ENCODE assay signal across 8 cellular contexts in the genomic region with DNA sequence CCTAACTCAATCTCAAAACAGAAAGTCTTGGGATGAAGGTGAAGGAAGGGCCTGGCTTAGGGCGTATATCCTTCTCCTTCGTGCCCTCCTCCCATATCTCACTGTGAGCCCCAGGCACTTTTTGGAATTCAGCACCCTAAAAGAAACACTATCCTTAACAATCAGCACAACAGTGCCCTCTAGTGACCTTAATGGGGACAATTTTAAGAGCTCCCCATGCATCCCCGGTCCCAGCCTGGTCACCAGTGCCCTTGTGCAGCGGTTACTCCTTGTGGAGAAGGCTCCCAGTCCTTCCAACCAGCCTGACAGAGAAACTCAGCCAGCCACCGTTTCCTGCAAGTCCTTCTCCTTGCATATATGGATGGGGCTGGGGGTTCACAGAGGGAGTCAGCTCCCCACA. TPM values are rescaled to one million over a fixed set of nuclear protein-coding genes. Genes with fewer than 3 reads are reported as not detected.
A peak's percentile ranks its signal among the peaks of the same experiment; 100 is the strongest.
DNase-seq lines count a peak whose midpoint lies in the region; ATAC-seq lines count a peak whose summit lies in the region.

No MANE protein-coding gene starts in this region.

- DNase-seq in activated CD8-positive, alpha-beta memory T cell treated with anti-CD3 and anti-CD28 coated beads for 24 hours: peak; percentile 66
- DNase-seq in activated CD8-positive, alpha-beta memory T cell treated with anti-CD3 and anti-CD28 coated beads, Interleukin-2, amount 50 U/mL, for 4 hours: no peak
- peak; percentile 84 for DNase-seq in Karpas-422
- peak; percentile 27 for DNase-seq in SW480 (ENCODE audit: low spot score)
- peak; percentile 20 for DNase-seq in pons (ENCODE audit: low spot score)
- DNase-seq in NCI-H524 treated with DMSO at 0.1 percent for 48 hours (lab: John Stamatoyannopoulos, UW): no peak

- no peak overlapping the region for H3K27ac ChIP-seq in Karpas-422 (ENCODE audit: low read length)

- 0 out of 2 replicates have a peak, but pooled peaks cover 3% of the 10 kb centered on the region for H3K4me1 ChIP-seq in Karpas-422 (ENCODE audit: low read length)

- H4K20me1 ChIP-seq in Karpas-422 (ENCODE audit: insufficient read depth, low read depth, low read length): no peaks in the 10 kb centered on the region

- no peaks in the 10 kb centered on the region for H3K27me3 ChIP-seq in Karpas-422 (ENCODE audit: low read length)

- H3K9me2 ChIP-seq in Karpas-422 (replicated peaks; ENCODE audit: insufficient read depth, low read length): no peaks in the 10 kb centered on the region

- no peak overlapping the region for H3K4me2 ChIP-seq in Karpas-422 (ENCODE audit: low read depth, low read length, poor library complexity, severe bottlenecking)

- H3K9ac ChIP-seq in Karpas-422 (ENCODE audit: low read length): no peak overlapping the region

- peak; percentile 65 for ATAC-seq in GM21423 (IDR thresholded peaks at IDR 0.05; ENCODE audit: unreplicated experiment)
- peak; percentile 36 for ATAC-seq in esophagus mucosa

- H3K36me3 ChIP-seq in Karpas-422 (ENCODE audit: insufficient read depth, low read length): no peaks in the 10 kb centered on the region

- no peak overlapping the region for H2AFZ ChIP-seq in Karpas-422 (ENCODE audit: low read length)

- H3K79me2 ChIP-seq in Karpas-422 (ENCODE audit: low read length): no peaks in the 10 kb centered on the region

- no peak overlapping the region for H3K4me3 ChIP-seq in Karpas-422 (ENCODE audit: low read length)

- no peaks in the 10 kb centered on the region for H3K9me3 ChIP-seq in Karpas-422 (ENCODE audit: low read length)

RNA-seq across cellular contexts. Expression of gene PAK3, which starts 4.2 kb away (rescaled TPM):
- not detected in 2 replicates for total RNA-seq in Karpas-422 (2014; rRNA removed; shearing (Covaris generic); ENCODE audit: low replicate concordance)
- 0.28 TPM for total RNA-seq in esophagus mucosa

Comparison
In these comparisons a context has a peak if more than half of its experiments do, and no peak if none do; other contexts are left out.
1. DNase-seq: peak in activated CD8-positive, alpha-beta memory T cell treated with anti-CD3 and anti-CD28 coated beads for 24 hours (single experiment), Karpas-422 (single experiment), SW480 (single experiment) and pons (single experiment); none in activated CD8-positive, alpha-beta memory T cell treated with anti-CD3 and anti-CD28 coated beads, Interleukin-2, amount 50 U/mL, for 4 hours (single experiment) and NCI-H524 treated with DMSO at 0.1 percent for 48 hours (single experiment).